9 cellular contexts compared by ENCODE assay signal in genomic region chr12:53327435-53328042, GRCh38. TPM values are rescaled to one million over a fixed set of nuclear protein-coding genes. Genes with fewer than 3 reads are reported as not detected.
DNase-seq lines count a peak whose midpoint lies in the region; ATAC-seq and TF ChIP-seq lines count a peak whose summit lies in the region.
"Had no signal": no experiment of that assay in that cellular context is flagged by ENCODE, and none has a peak within 500 bp of the region (broad histone marks: within the 10 kb centered on the region; RNA-seq: fewer than 3 reads in every experiment).

No MANE protein-coding gene starts in this region.

- H3K4me3 ChIP-seq in heart left ventricle = no peak overlapping the region

- H3K36me3 ChIP-seq in heart left ventricle = no peaks in the 10 kb centered on the region

- no peak for ATAC-seq in heart left ventricle
- ATAC-seq in Right ventricle myocardium superior (ENCODE audit: poor library complexity) = no peak
- ATAC-seq in foreskin keratinocyte = no peak
- ATAC-seq in GM18517 (IDR thresholded peaks at IDR 0.05; ENCODE audit: unreplicated experiment) = no peak

- H3K4me1 ChIP-seq in heart left ventricle (peaks cover 0 to 23% (median 15%) of the 10 kb centered on the region in 12 donors), foreskin keratinocyte (no peaks in the 10 kb centered on the region)

- H3K27ac ChIP-seq in heart left ventricle (no peak overlapping the region), foreskin keratinocyte (no peak overlapping the region)

- no peak for TF ChIP-seq POLR2A in heart left ventricle (IDR thresholded peaks at IDR 0.05)

- DNase-seq in heart left ventricle = no peak
- DNase-seq in Right ventricle myocardium superior = no peak
- peak; percentile 34 for DNase-seq in SK-N-DZ (ENCODE audit: low spot score)
- DNase-seq in foreskin keratinocyte = no peak
- no peak for DNase-seq in type B pancreatic cell (ENCODE audit: extremely low spot score, unreplicated experiment)
- no peak for DNase-seq in HPDE6-E6E7 (ENCODE audit: extremely low spot score)
- DNase-seq in AG08396 (ENCODE audit: low spot score) = no peak
- DNase-seq: NCI-H2227 treated with DMSO at 0.1 percent for 48 hours had no signal

- peaks cover 0 to 6% (median 0%) of the 10 kb centered on the region in 9 donors for H3K27me3 ChIP-seq in heart left ventricle
- H3K27me3 ChIP-seq in foreskin keratinocyte = peaks cover 11% of the 10 kb centered on the region

- peak overlapping the region; percentile 40 for H3K4me3 Mint-ChIP-seq in type B pancreatic cell

- H3K27ac Mint-ChIP-seq in type B pancreatic cell = no peak overlapping the region

- peaks cover 39% of the 10 kb centered on the region for H3K27me3 Mint-ChIP-seq in type B pancreatic cell

- no peaks in the 10 kb centered on the region for H3K9me3 Mint-ChIP-seq in type B pancreatic cell

- TF ChIP-seq CTCF in heart left ventricle (IDR thresholded peaks at IDR 0.05) = peak in 11 of 12 donors; percentile 15 to 46 (median 29)
- TF ChIP-seq CTCF in foreskin keratinocyte (conservative IDR thresholded peaks at IDR 0.05) = peak; percentile 53
- peak; percentile 30 for TF ChIP-seq CTCF in type B pancreatic cell (conservative IDR thresholded peaks at IDR 0.05)

- no peaks in the 10 kb centered on the region for H3K36me3 Mint-ChIP-seq in type B pancreatic cell

- peaks cover 24% of the 10 kb centered on the region for H3K4me1 Mint-ChIP-seq in type B pancreatic cell (ENCODE audit: unreplicated experiment)

- no peaks in the 10 kb centered on the region for H3K9me3 ChIP-seq in heart left ventricle

- intact Hi-C loops in heart left ventricle (cut with DNase I) (loop anchor here in 6 of 10 donors (2.0 to 10.0 kb wide), 3 partner anchors 13 to 177 kb away; partner anchors contain the start of genes NPFF (in 5 of the 6) and TARBP2 (in 5 of the 6)), Right ventricle myocardium superior (cut with DNase I) (loop anchor here (10.0 kb wide), 1 partner anchor 177 kb away; the partner anchor contains the start of genes NPFF and TARBP2)

- WGBS in heart left ventricle, 4 donors = 82 to 85% (median 84%) methylated on average over 3 of the region's 3 CpGs

RNA-seq across cellular contexts. Expression of gene AAAS, which starts 6.1 kb away (rescaled TPM):
- 10 to 100 TPM; 26.7 to 44.5 (median 37.1) TPM for total RNA-seq in heart left ventricle
- 10 to 100 TPM; 32.5 to 32.6 TPM for polyA plus RNA-seq in heart left ventricle
- 40.9 TPM for total RNA-seq in Right ventricle myocardium superior
- polyA plus RNA-seq in SK-N-DZ (2014; cell fraction: cytosol; rRNA removed) = 147 and 171 TPM in 2 replicates
- polyA plus RNA-seq in SK-N-DZ (2014; cell fraction: nucleus; rRNA removed) = 254 and 291 TPM in 2 replicates
- total RNA-seq in foreskin keratinocyte = 55.8 and 58.5 TPM in 2 replicates
- polyA plus RNA-seq in foreskin keratinocyte = 58.8 and 62.8 TPM in 2 replicates
- 54.7 and 75.4 TPM in 2 replicates for total RNA-seq in type B pancreatic cell (ENCODE audit: low replicate concordance)

RNA-seq across cellular contexts. Expression of gene SP7, which starts 8.6 kb away (rescaled TPM):
- total RNA-seq in heart left ventricle (not detected), Right ventricle myocardium superior (not detected), foreskin keratinocyte (not detected in 2 replicates), type B pancreatic cell (ENCODE audit: low replicate concordance) (0.22 TPM in 1 of 2 replicates, not detected in the other)
- polyA plus RNA-seq in heart left ventricle (not detected), foreskin keratinocyte (not detected in 2 replicates)
- polyA plus RNA-seq in SK-N-DZ (2014; cell fraction: cytosol; rRNA removed) = 0.35 and 1.1 TPM in 2 replicates
- 0.11 and 0.94 TPM in 2 replicates for polyA plus RNA-seq in SK-N-DZ (2014; cell fraction: nucleus; rRNA removed)

RNA-seq across cellular contexts. Expression of gene MYG1, which starts 28.0 kb away (rescaled TPM):
- 10 to 100 TPM; 32.1 to 37.0 (median 35.0) TPM for total RNA-seq in heart left ventricle
- 10 to 100 TPM; 45.5 to 58.6 TPM for polyA plus RNA-seq in heart left ventricle
- total RNA-seq in Right ventricle myocardium superior = 37.0 TPM
- polyA plus RNA-seq in SK-N-DZ (2014; cell fraction: cytosol; rRNA removed) = 99.9 and 106 TPM in 2 replicates
- 62.8 and 70.8 TPM in 2 replicates for polyA plus RNA-seq in SK-N-DZ (2014; cell fraction: nucleus; rRNA removed)
- total RNA-seq in foreskin keratinocyte = 65.7 and 66.0 TPM in 2 replicates
- polyA plus RNA-seq in foreskin keratinocyte = 67.4 and 75.2 TPM in 2 replicates
- 44.3 and 58.6 TPM in 2 replicates for total RNA-seq in type B pancreatic cell (ENCODE audit: low replicate concordance)

RNA-seq across cellular contexts. Expression of gene PFDN5, which starts 32.2 kb away (rescaled TPM):
- total RNA-seq in heart left ventricle (100 to 1,000 TPM; 289 to 380 (median 358) TPM), Right ventricle myocardium superior (359 TPM), foreskin keratinocyte (413 and 428 TPM in 2 replicates), type B pancreatic cell (ENCODE audit: low replicate concordance) (316 and 336 TPM in 2 replicates)
- polyA plus RNA-seq in heart left ventricle (100 to 1,000 TPM; 529 to 979 TPM), foreskin keratinocyte (615 and 639 TPM in 2 replicates)
- polyA plus RNA-seq in SK-N-DZ (2014; cell fraction: cytosol; rRNA removed) = 675 and 816 TPM in 2 replicates
- polyA plus RNA-seq in SK-N-DZ (2014; cell fraction: nucleus; rRNA removed) = 822 and 978 TPM in 2 replicates

RNA-seq across cellular contexts. Expression of gene SP1, which starts 52.4 kb away (rescaled TPM):
- total RNA-seq in heart left ventricle (10 to 100 TPM; 22.9 to 48.8 (median 34.7) TPM), Right ventricle myocardium superior (26.3 TPM), foreskin keratinocyte (44.7 and 45.3 TPM in 2 replicates), type B pancreatic cell (ENCODE audit: low replicate concordance) (82.9 and 99.5 TPM in 2 replicates)
- polyA plus RNA-seq in heart left ventricle (10 to 100 TPM in 1 of 2 donors, 1 to 10 TPM in 1; 7.9 to 13.8 TPM), foreskin keratinocyte (7.2 and 8.4 TPM in 2 replicates)
- 28.3 and 37.7 TPM in 2 replicates for polyA plus RNA-seq in SK-N-DZ (2014; cell fraction: cytosol; rRNA removed)
- polyA plus RNA-seq in SK-N-DZ (2014; cell fraction: nucleus; rRNA removed) = 20.2 and 29.3 TPM in 2 replicates
